ENCODE assay signal across 8 cellular contexts in genomic region chr12:92145481-92145730, GRCh38. TPM values are rescaled to one million over a fixed set of nuclear protein-coding genes. Genes with fewer than 3 reads are reported as not detected.
A peak's percentile ranks its signal among the peaks of the same experiment; 100 is the strongest.
DNase-seq lines count a peak whose midpoint lies in the region; ATAC-seq and TF ChIP-seq lines count a peak whose summit lies in the region.

No MANE protein-coding gene starts in this region.

- intact Hi-C loops in MCF 10A (cut with micrococcal nuclease) (loop anchor here (2.0 to 10.0 kb wide), 6 partner anchors 67 to 567 kb away; no protein-coding TSS in a partner anchor), transverse colon (cut with DNase I; ENCODE audit: low total_unique reads) (loop anchor here (10.0 kb wide), 2 partner anchors 99 to 111 kb away; no protein-coding TSS in a partner anchor)

- peak overlapping the region; percentile 88 for H3K9ac ChIP-seq in HUES48 (ENCODE audit: low read depth, low read length)

- ATAC-seq in GM21360 (IDR thresholded peaks at IDR 0.05; ENCODE audit: unreplicated experiment), result peak; percentile 5
- ATAC-seq in lung (ENCODE audit: insufficient read depth, low FRiP score), result no peak

- BruUV-seq in MCF 10A (replicated peaks; lab: Mats Ljungman, UMichigan), result no TSS peak

- 0 to 1% methylated on average over 27 to 28 of the region's 28 CpGs for WGBS in lung, 2 donors
- 1% methylated on average over 28 of the region's 28 CpGs; no CpG with 5 or more reads in 1 of the 2 donors for WGBS in transverse colon (ENCODE audit: low coverage in 1 of 2), 2 donors

- H3K4me1 Mint-ChIP-seq in MCF 10A (ENCODE audit: insufficient read depth, unreplicated experiment), result peaks cover 16% of the 10 kb centered on the region

- H3K9me3 Mint-ChIP-seq in MCF 10A (ENCODE audit: unreplicated experiment), result no peaks in the 10 kb centered on the region

- H3K36me3 ChIP-seq in HUES48 (ENCODE audit: control insufficient read depth, insufficient read depth, low read length) (peaks cover 32% of the 10 kb centered on the region), lung (ENCODE audit: control insufficient read depth in 2 of 2, insufficient read depth in 2 of 2, low read length in 2 of 2) (peaks cover 1 to 6% of the 10 kb centered on the region in 2 donors), transverse colon (peaks cover 0 to 23% (median 4%) of the 10 kb centered on the region in 4 donors)

- H3K27me3 Mint-ChIP-seq in MCF 10A (ENCODE audit: insufficient read depth, unreplicated experiment), result no peaks in the 10 kb centered on the region

- H3K27ac ChIP-seq in HUES48 (ENCODE audit: low read depth, low read length) (peak overlapping the region; percentile 86), lung (ENCODE audit: low read depth in 1 of 2, low read length in 1 of 2) (peak overlapping the region; percentile 100), transverse colon (peak overlapping the region; percentile 98 to 100 (median 99))

- H3K4me3 Mint-ChIP-seq in MCF 10A (ENCODE audit: unreplicated experiment), result peak overlapping the region; percentile 89

- no peak for TF ChIP-seq CTCF in MCF 10A (IDR thresholded peaks at IDR 0.05; ENCODE audit: unreplicated experiment)
- TF ChIP-seq CTCF in lung (IDR thresholded peaks at IDR 0.05; ENCODE audit: control extremely low read depth, extremely low read depth), result no peak
- no peak for TF ChIP-seq CTCF in transverse colon (IDR thresholded peaks at IDR 0.05)

- no peak for TF ChIP-seq POLR2A in transverse colon (IDR thresholded peaks at IDR 0.05)

- peak overlapping the region; percentile 74 for H3K27ac Mint-ChIP-seq in MCF 10A (ENCODE audit: low read depth, unreplicated experiment)

- DNase-seq in MCF 10A (ENCODE audit: unreplicated experiment) (no peak), lung (ENCODE audit: low spot score) (no peak), transverse colon (no peak), HT-29 (ENCODE audit: low spot score) (no peak), CD1c-positive myeloid dendritic cell (ENCODE audit: extremely low spot score) (no peak), kidney glomerular epithelial cell (lab: John Stamatoyannopoulos, UW) (no peak)

- peak overlapping the region; percentile 96 for H3K4me3 ChIP-seq in HUES48 (ENCODE audit: low read depth, low read length)
- H3K4me3 ChIP-seq in lung, result peak overlapping the region; percentile 100
- H3K4me3 ChIP-seq in transverse colon, result peak overlapping the region; percentile 74 to 98 (median 96)

- peaks cover 56% of the 10 kb centered on the region for H3K36me3 Mint-ChIP-seq in MCF 10A (ENCODE audit: insufficient read depth, unreplicated experiment)

- POLR2A ChIA-PET in MCF 10A (lab: Yijun Ruan, JAX), result interaction anchor here (0.6 to 9.6 kb wide), 80 partner anchors 10 to 784 kb away, joined by 3 to 222 read pairs (median 5); partner anchors contain the start of gene EEA1

- CTCF ChIA-PET in MCF 10A (lab: Yijun Ruan, JAX), result interaction anchor here (0.6 to 2.6 kb wide), 14 partner anchors 8 to 763 kb away, joined by 3 to 16 read pairs (median 4); no protein-coding TSS in a partner anchor

- in situ Hi-C loops in transverse colon (cut with MboI; ENCODE audit: low pct_ligation_motif_present in 1 of 4, low pct_unique_long_range_greater_than_20kb in 1 of 4, low sequenced_read_pairs in 3 of 4), result loop anchor here (5.0 to 25.0 kb wide), 6 partner anchors 333 to 761 kb away; no protein-coding TSS in a partner anchor

- H3K27me3 ChIP-seq in HUES48 (ENCODE audit: control insufficient read depth, insufficient read depth, low read length) (no peaks in the 10 kb centered on the region), lung (ENCODE audit: control insufficient read depth, insufficient read depth) (no peaks in the 10 kb centered on the region), transverse colon (no peaks in the 10 kb centered on the region)

- TF ChIP-seq EP300 in transverse colon (IDR thresholded peaks at IDR 0.05; ENCODE audit: low read depth), result no peak

- no peaks in the 10 kb centered on the region for H3K9me3 ChIP-seq in HUES48 (ENCODE audit: control insufficient read depth, insufficient read depth, low read length)
- H3K9me3 ChIP-seq in lung (ENCODE audit: control insufficient read depth in 2 of 2, insufficient read depth in 1 of 2, low read length in 1 of 2), result peaks cover 0 to 2% of the 10 kb centered on the region in 2 donors
- H3K9me3 ChIP-seq in transverse colon, result no peaks in the 10 kb centered on the region

- H3K4me1 ChIP-seq in HUES48 (ENCODE audit: control insufficient read depth, insufficient read depth, low read length) (peaks cover 35% of the 10 kb centered on the region), lung (ENCODE audit: control insufficient read depth in 2 of 2, insufficient read depth in 2 of 2, low read length in 2 of 2) (peaks cover 0 to 3% of the 10 kb centered on the region in 2 donors), transverse colon (peaks cover 0 to 33% (median 2%) of the 10 kb centered on the region in 4 donors)

RNA-seq across cellular contexts. Expression of gene BTG1, which starts 0.2 kb away (rescaled TPM):
- total RNA-seq in MCF 10A (2022) (128 and 129 TPM in 2 replicates), lung (100 to 1,000 TPM; 128 to 147 TPM), transverse colon (100 to 1,000 TPM in 1 of 4 donors, 10 to 100 TPM in 3; 28.3 to 111 (median 78.1) TPM)
- polyA plus RNA-seq in lung, result 10 to 100 TPM; 38.4 to 50.9 TPM
- total RNA-seq in HT-29 (2014; rRNA removed; shearing (Covaris generic)), result 4.3 and 12.4 TPM in 2 replicates
